ENCODE assay signal across 8 cellular contexts in the genomic region with DNA sequence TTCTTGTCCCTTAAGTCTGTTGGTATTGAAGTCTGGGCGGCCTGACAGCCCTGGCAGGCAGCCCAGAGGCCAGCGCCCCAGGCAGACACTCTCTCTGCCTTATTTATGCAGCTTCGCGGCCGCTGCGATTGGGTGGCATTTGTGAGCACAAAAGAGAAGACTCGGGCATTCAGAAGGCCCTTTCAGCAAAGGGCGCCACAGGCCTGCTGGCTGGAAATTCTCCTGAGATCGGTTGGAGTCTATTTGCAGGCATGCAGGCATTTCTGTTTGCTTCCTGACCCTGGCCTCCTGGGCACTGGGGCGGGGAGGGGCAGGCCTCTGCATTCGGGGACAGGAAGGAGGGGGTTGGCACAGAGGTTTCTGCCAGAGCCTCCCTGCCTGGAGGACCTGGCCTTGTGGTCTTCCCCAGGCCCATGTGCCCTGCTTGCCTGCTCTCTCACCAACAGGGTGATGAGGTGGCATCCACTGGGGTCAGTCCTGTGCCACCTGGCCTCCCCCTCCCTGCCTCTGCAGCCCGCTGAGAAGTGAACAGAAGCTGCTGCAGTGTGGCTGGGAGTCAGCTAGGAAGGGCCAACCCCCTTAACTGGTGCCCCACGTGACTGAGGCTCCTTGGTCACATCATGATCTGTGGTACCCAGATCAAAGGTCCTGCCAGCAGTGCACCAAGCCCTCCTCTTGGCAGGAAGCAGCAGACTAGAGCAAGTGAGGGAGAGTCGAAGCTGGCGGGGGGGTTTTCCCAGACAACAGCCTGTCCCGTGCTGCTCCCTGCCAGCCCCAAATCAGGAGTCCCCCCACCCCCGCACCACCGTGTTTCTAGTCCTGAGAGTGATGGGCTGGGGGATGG. TPM values are rescaled to one million over a fixed set of nuclear protein-coding genes. Genes with fewer than 3 reads are reported as not detected.
A peak's percentile ranks its signal among the peaks of the same experiment; 100 is the strongest.
DNase-seq lines count a peak whose midpoint lies in the region; ATAC-seq, FAIRE-seq and TF ChIP-seq lines count a peak whose summit lies in the region.

No MANE protein-coding gene starts in this region.

- TF ChIP-seq POLR2A in GM12891 (IDR thresholded peaks at IDR 0.05; ENCODE audit: low read depth, low read length) (no peak), H54 (IDR thresholded peaks at IDR 0.05; ENCODE audit: low read depth, low read length) (no peak)

- no peaks in the 10 kb centered on the region for H3K9me3 ChIP-seq in esophagus (ENCODE audit: control insufficient read depth in 2 of 2, insufficient read depth in 1 of 2, low read depth in 1 of 2, low read length in 1 of 2)
- H3K9me3 ChIP-seq in small intestine (ENCODE audit: control insufficient read depth, low read depth): no peaks in the 10 kb centered on the region

- no peak overlapping the region for H3K4me3 ChIP-seq in esophagus (ENCODE audit: low read depth in 1 of 2, low read length in 2 of 2)
- peak overlapping the region in 1 of 2 donors; percentile 49 for H3K4me3 ChIP-seq in small intestine (ENCODE audit: low read depth in 1 of 2, low read length in 2 of 2)

- H3K4me1 ChIP-seq in esophagus (ENCODE audit: control insufficient read depth in 2 of 2, insufficient read depth in 2 of 2, low read length in 1 of 2): peaks cover 0 to 20% of the 10 kb centered on the region in 2 donors
- H3K4me1 ChIP-seq in small intestine (ENCODE audit: control insufficient read depth in 2 of 2, insufficient read depth in 1 of 2, low read depth in 1 of 2, low read length in 1 of 2): peaks cover 0 to 4% of the 10 kb centered on the region in 2 donors

- H3K27me3 ChIP-seq in esophagus (ENCODE audit: control insufficient read depth in 1 of 2, insufficient read depth in 2 of 2, low read length in 2 of 2) (no peaks in the 10 kb centered on the region), small intestine (ENCODE audit: control insufficient read depth in 2 of 2, insufficient read depth in 2 of 2, low read length in 2 of 2) (no peaks in the 10 kb centered on the region)

- WGBS in esophagus, 2 donors: 17 to 21% methylated on average over 18 of the region's 18 CpGs
- WGBS in small intestine, 3 donors: 10 to 21% (median 11%) methylated on average over 18 of the region's 18 CpGs

- H3K27ac ChIP-seq in esophagus (ENCODE audit: low read depth in 2 of 2, low read length in 1 of 2) (peak overlapping the region; percentile 29 to 59), small intestine (ENCODE audit: low read depth in 1 of 2, low read length in 1 of 2) (peak overlapping the region; percentile 65 to 80)

- DNase-seq in GM12891 (ENCODE audit: insufficient read length, low spot score) (peak; percentile 54), NCI-H524 treated with DMSO at 0.1 percent for 48 hours (lab: John Stamatoyannopoulos, UW) (peak; percentile 45), small intestine (peak; percentile 94), H54 (ENCODE audit: insufficient read length, low spot score) (no peak), AG20443 (ENCODE audit: low spot score) (no peak)
- DNase-seq in activated CD8-positive, alpha-beta memory T cell treated with anti-CD3 and anti-CD28 coated beads for 4 hours (ENCODE audit: low read depth in 2 of 2): peak; percentile 66 to 80

- H3K36me3 ChIP-seq in esophagus (ENCODE audit: control insufficient read depth in 2 of 2, insufficient read depth in 2 of 2, low read length in 1 of 2): no peaks in the 10 kb centered on the region
- no peaks in the 10 kb centered on the region for H3K36me3 ChIP-seq in small intestine (ENCODE audit: control insufficient read depth in 2 of 2, insufficient read depth in 2 of 2, low read length in 2 of 2)

- FAIRE-seq in GM12891 (lab: Jason Lieb, UNC): peak; percentile 85
- FAIRE-seq in small intestine (lab: Jason Lieb, UNC): no peak
- FAIRE-seq in H54 (lab: Jason Lieb, UNC): no peak

- peak; percentile 64 for ATAC-seq in HG02938 (IDR thresholded peaks at IDR 0.05; ENCODE audit: unreplicated experiment)

TF ChIP-seq in GM12891, 5 proteins besides CTCF, POLR2A, EP300 and RAD21:
- no peak for TF ChIP-seq TAF1 (IDR thresholded peaks at IDR 0.05; ENCODE audit: low read depth, low read length)
- no peak for TF ChIP-seq SPI1 (IDR thresholded peaks at IDR 0.05; ENCODE audit: low read depth, low read length)
- no peak; the same call in 1 of the 2 replicates for TF ChIP-seq POU2F2 (IDR thresholded peaks at IDR 0.05; ENCODE audit: low read depth, low read length)
- no peak for TF ChIP-seq PAX5 (IDR thresholded peaks at IDR 0.05; ENCODE audit: insufficient read depth, low read length, severe bottlenecking)

RNA-seq across cellular contexts. Expression of gene CCDC167, which starts 16.6 kb away (rescaled TPM):
- polyA plus RNA-seq in GM12891 (2012; ENCODE audit: low read depth, missing spikeins): 113 TPM
- polyA plus RNA-seq in esophagus (10 to 100 TPM; 24.1 to 44.6 TPM), small intestine (10 to 100 TPM; 25.0 to 54.3 (median 25.7) TPM)

Comparison
In these comparisons a context has a peak if more than half of its experiments do, and no peak if none do; other contexts are left out.
1. DNase-seq: peak in GM12891 (single experiment), NCI-H524 treated with DMSO at 0.1 percent for 48 hours (single experiment), activated CD8-positive, alpha-beta memory T cell treated with anti-CD3 and anti-CD28 coated beads for 4 hours (2 of 2) and small intestine (single experiment); none in H54 (single experiment) and AG20443 (single experiment).